Comparison of ENCODE assay signal across 6 cellular contexts in the genomic region with DNA sequence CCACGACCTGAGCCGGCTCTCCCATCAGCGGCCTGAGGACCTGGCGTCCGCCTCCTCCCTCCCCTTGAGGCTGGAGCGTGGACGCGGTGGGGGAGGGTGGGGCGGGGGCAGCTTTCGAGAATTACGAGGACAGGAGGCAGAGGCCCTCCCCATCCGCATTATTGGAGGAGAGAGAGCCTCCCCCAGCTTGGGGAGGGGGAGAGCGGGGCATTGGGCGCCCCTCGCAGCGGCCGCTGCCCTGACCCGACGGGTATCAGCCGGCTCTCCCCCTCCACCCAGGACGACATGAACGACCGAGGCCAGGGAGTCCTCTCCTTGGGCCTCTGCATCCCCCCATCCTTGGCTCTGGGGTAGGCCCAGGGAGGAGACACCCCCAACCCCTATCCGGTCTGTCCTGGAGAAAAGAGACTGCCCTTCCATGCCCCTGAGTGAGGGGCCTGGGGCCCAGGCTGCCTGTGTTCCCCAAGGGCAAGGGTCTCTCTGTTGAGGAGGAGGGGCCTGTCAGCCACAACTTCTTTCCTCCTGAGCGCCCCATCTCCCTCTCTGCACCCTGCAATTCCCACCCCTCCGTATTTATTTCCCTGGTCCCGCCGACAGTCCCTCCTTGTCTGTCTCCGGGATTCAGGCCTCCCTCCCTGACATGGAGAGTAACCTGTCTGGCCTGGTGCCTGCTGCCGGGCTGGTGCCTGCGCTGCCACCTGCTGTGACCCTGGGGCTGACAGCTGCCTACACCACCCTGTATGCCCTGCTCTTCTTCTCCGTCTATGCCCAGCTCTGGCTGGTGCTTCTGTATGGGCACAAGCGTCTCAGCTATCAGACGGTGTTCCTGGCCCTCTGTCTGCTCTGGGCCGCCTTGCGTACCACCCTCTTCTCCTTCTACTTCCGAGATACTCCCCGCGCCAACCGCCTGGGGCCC. TPM values are rescaled to one million over a fixed set of nuclear protein-coding genes. Genes with fewer than 3 reads are reported as not detected.
DNase-seq lines count a peak whose midpoint lies in the region; ATAC-seq and TF ChIP-seq lines count a peak whose summit lies in the region.

No MANE protein-coding gene starts in this region.

- intact Hi-C loops in sciatic nerve (cut with DNase I): no loop called here

- H3K36me3 Mint-ChIP-seq in effector memory CD8-positive, alpha-beta T cell (ENCODE audit: insufficient read depth): peaks cover 50% of the 10 kb centered on the region

- H3K9me3 Mint-ChIP-seq in effector memory CD8-positive, alpha-beta T cell: no peaks in the 10 kb centered on the region

- H3K4me1 Mint-ChIP-seq in effector memory CD8-positive, alpha-beta T cell (ENCODE audit: low read depth in 2 of 2): peaks cover 14 to 26% of the 10 kb centered on the region in 2 donors

- peaks cover 8 to 11% of the 10 kb centered on the region in 2 donors for H3K27me3 Mint-ChIP-seq in effector memory CD8-positive, alpha-beta T cell

- peak overlapping the region; percentile 85 to 99 for H3K27ac Mint-ChIP-seq in effector memory CD8-positive, alpha-beta T cell

- ATAC-seq in effector memory CD8-positive, alpha-beta T cell (replicated peaks): no peak
- peak; percentile 1 for ATAC-seq in sciatic nerve
- ATAC-seq in HG03139 (IDR thresholded peaks at IDR 0.05; ENCODE audit: unreplicated experiment): no peak
- ATAC-seq in HG03442 (IDR thresholded peaks at IDR 0.05; ENCODE audit: unreplicated experiment): no peak

- peak overlapping the region; percentile 88 to 90 for H3K4me3 Mint-ChIP-seq in effector memory CD8-positive, alpha-beta T cell

- TF ChIP-seq CTCF in GM10266 (IDR thresholded peaks at IDR 0.05; ENCODE audit: control insufficient read depth, insufficient read depth, low read depth, missing control alignments): peak; percentile 32

- DNase-seq in GM10266 (ENCODE audit: extremely low spot score): no peak
- DNase-seq in NCI-H2171 treated with DMSO at 0.1 percent for 48 hours (lab: John Stamatoyannopoulos, UW): peak; percentile 80
- DNase-seq in effector memory CD8-positive, alpha-beta T cell: no peak
- no peak for DNase-seq in sciatic nerve (ENCODE audit: low spot score)

RNA-seq across cellular contexts. Expression of gene GPR137, which starts 0.5 kb away (rescaled TPM):
- 34.4 TPM for total RNA-seq in sciatic nerve

RNA-seq across cellular contexts. Expression of gene BAD, which starts 1.7 kb away (rescaled TPM):
- 47.4 TPM for total RNA-seq in sciatic nerve

RNA-seq across cellular contexts. Expression of gene KCNK4, which starts 5.0 kb away (rescaled TPM):
- total RNA-seq in sciatic nerve: not detected

RNA-seq across cellular contexts. Expression of gene CATSPERZ, which starts 14.0 kb away (rescaled TPM):
- total RNA-seq in sciatic nerve: not detected

RNA-seq across cellular contexts. Expression of gene ESRRA, which starts 19.2 kb away (rescaled TPM):
- total RNA-seq in sciatic nerve: 17.4 TPM
